Comparison of ENCODE assay signal across 23 cellular contexts in the genomic region with DNA sequence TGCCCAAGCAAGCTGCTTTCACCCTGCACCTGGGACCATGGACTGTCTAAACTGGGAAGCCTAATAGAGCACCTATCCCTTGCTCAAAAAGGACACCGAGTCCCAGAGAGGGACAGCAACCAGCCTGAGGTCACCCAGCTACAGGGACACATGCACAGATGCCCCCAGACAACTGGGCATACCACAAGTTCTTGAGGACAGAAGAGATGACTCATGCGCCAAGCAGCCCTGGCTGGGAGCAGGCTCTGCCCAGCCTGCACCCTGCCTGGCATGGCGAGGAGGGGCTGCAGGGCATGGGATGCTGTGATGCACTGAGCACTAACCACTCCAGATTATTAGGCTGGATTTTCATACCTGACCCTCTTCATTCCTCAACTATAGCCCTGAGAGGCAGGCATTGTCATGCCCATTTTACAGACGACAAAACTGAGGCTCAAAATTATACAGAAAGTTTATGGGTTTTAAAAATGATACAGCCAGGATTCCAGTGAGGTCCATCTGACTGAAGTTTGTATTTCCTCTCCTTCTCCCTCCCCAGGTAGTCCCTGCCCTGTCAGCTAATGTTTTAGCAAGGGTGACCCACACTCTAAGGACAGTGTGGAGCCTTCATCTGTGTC.
A peak's percentile ranks its signal among the peaks of the same experiment; 100 is the strongest.
DNase-seq lines count a peak whose midpoint lies in the region; ATAC-seq and TF ChIP-seq lines count a peak whose summit lies in the region.
"Had no signal": no experiment of that assay in that cellular context is flagged by ENCODE, and none has a peak within 500 bp of the region (broad histone marks: within the 10 kb centered on the region; RNA-seq: fewer than 3 reads in every experiment).

No MANE protein-coding gene starts in this region.

- H3K4me1 ChIP-seq in GM23248 (ENCODE audit: insufficient read depth), result 0 out of 2 replicates have a peak, but pooled peaks cover 7% of the 10 kb centered on the region
- H3K4me1 ChIP-seq in Panc1 (ENCODE audit: control insufficient read depth, insufficient read depth, low read length), result peaks cover 44% of the 10 kb centered on the region
- H3K4me1 ChIP-seq in spleen, result peaks cover 0 to 20% (median 4%) of the 10 kb centered on the region in 6 donors

- no peak for TF ChIP-seq POLR2A in spleen (IDR thresholded peaks at IDR 0.05)

- H3F3A ChIP-seq in GM23248 (ENCODE audit: insufficient read depth), result no peaks in the 10 kb centered on the region

- H3K9me2 ChIP-seq in GM23248 (ENCODE audit: insufficient read depth), result no peaks in the 10 kb centered on the region

- H3K79me2 ChIP-seq in GM23248 (ENCODE audit: insufficient read depth), result no peaks in the 10 kb centered on the region

- no peak overlapping the region for H3K9ac ChIP-seq in GM23248

- H3K27ac ChIP-seq in GM23248 (no peak overlapping the region), Panc1 (ENCODE audit: low read length) (peak overlapping the region; percentile 13; the same call in 1 of the 2 replicates), spleen (no peak overlapping the region)
- H3K27ac ChIP-seq: right lobe of liver, vagina had no signal

- no peak for TF ChIP-seq CTCF in Panc1 (IDR thresholded peaks at IDR 0.05)
- TF ChIP-seq CTCF in kidney epithelial cell (IDR thresholded peaks at IDR 0.05; ENCODE audit: insufficient read depth, low read length, poor library complexity, severe bottlenecking), result no peak
- TF ChIP-seq CTCF in spleen (IDR thresholded peaks at IDR 0.05 in 8 of 11, conservative IDR thresholded peaks at IDR 0.05 in 3 of 11), result no peak

- H2AFZ ChIP-seq in GM23248, result no peak overlapping the region

- H3K27me3 ChIP-seq in GM23248 (replicated peaks; ENCODE audit: insufficient read depth), result no peaks in the 10 kb centered on the region
- H3K27me3 ChIP-seq in Panc1 (ENCODE audit: control insufficient read depth, insufficient read depth, low read length), result no peaks in the 10 kb centered on the region
- no peaks in the 10 kb centered on the region for H3K27me3 ChIP-seq in kidney epithelial cell (ENCODE audit: control insufficient read depth, insufficient read depth, low read length)
- no peaks in the 10 kb centered on the region for H3K27me3 ChIP-seq in spleen (replicated peaks in 1 of 7)
- H3K27me3 ChIP-seq: body of pancreas, right lobe of liver, vagina had no signal

- no peak overlapping the region for H3K4me2 ChIP-seq in GM23248 (ENCODE audit: unreplicated experiment)

- BruUV-seq in Panc1 (replicated peaks; lab: Mats Ljungman, UMichigan), result no TSS peak

- in situ Hi-C loops in GM23248 (cut with MboI), result no loop called here
- in situ Hi-C loops in Panc1 (cut with HindIII; ENCODE audit: low pct_unique_long_range_greater_than_20kb, low sequenced_read_pairs), result no loop called here

- DNase-seq in GM23248 (peak; percentile 34), Panc1 (ENCODE audit: low read depth, low spot score) (no peak), kidney epithelial cell (ENCODE audit: low read depth) (peak; percentile 56), spleen (peak; percentile 23), NOMO-1 treated with DMSO at 0.1 percent for 48 hours (lab: John Stamatoyannopoulos, UW; ENCODE audit: unreplicated experiment) (no peak)
- DNase-seq in stimulated activated CD4-positive, alpha-beta T cell treated with anti-CD3 and anti-CD28 coated beads, Interleukin-1b, Interleukin-23, amount 100 ng/mL, for 48 hours, result no peak
- DNase-seq: activated CD8-positive, alpha-beta T cell treated with anti-CD3 and anti-CD28 coated beads, Interleukin-2, amount 10 ng/mL, durations not matched to agents 7 days and 5 days; activated naive CD8-positive, alpha-beta T cell treated with anti-CD3 and anti-CD28 coated beads for 36 hours; COR-L47; hippocampal formation; left cardiac atrium; mucosa of descending colon; NCI-H187; NCI-H510A treated with DMSO at 0.1 percent for 48 hours; nucleus accumbens; SIG-M5; stimulated activated CD4-positive, alpha-beta T cell treated with anti-CD3 and anti-CD28 coated beads, Interleukin-2, amount 100 ng/mL, for 48 hours; T-helper 17 cell had no signal

- no peaks in the 10 kb centered on the region for H3K9me3 ChIP-seq in GM23248 (ENCODE audit: low read depth)
- H3K9me3 ChIP-seq in Panc1 (ENCODE audit: control insufficient read depth, insufficient read depth, low read depth, low read length), result no peaks in the 10 kb centered on the region
- peaks cover 0 to 6% (median 0%) of the 10 kb centered on the region in 8 donors for H3K9me3 ChIP-seq in spleen
- H3K9me3 ChIP-seq: body of pancreas, mucosa of descending colon, right lobe of liver, vagina had no signal

- CTCF ChIA-PET in Panc1 (lab: Charles Lee), result no interaction called here

- 75 to 81% methylated on average over 4 of the region's 4 CpGs for WGBS in GM23248 (ENCODE audit: low coverage in 1 of 2, low lambda C conversion rate in 2 of 2, missing lambda C conversion rate in 2 of 2), 2 experiments
- WGBS in spleen, 5 donors, result 70 to 91% (median 77%) methylated on average over 4 of the region's 4 CpGs

- peak; percentile 44; the same call in 1 of the 2 replicates for ATAC-seq in Panc1
- no peak for ATAC-seq in HG02623 (IDR thresholded peaks at IDR 0.05; ENCODE audit: unreplicated experiment)
- ATAC-seq: activated CD8-positive, alpha-beta T cell treated with anti-CD3 and anti-CD28 coated beads, Interleukin-2, amount 10 ng/mL, durations not matched to agents 7 days and 5 days; body of pancreas; mucosa of descending colon; T-helper 17 cell had no signal

- H4K20me1 ChIP-seq in GM23248 (ENCODE audit: insufficient read depth), result no peaks in the 10 kb centered on the region

- H3K36me3 ChIP-seq in GM23248 (ENCODE audit: low read depth) (no peaks in the 10 kb centered on the region), Panc1 (ENCODE audit: control insufficient read depth, insufficient read depth, low read length) (no peaks in the 10 kb centered on the region), kidney epithelial cell (ENCODE audit: control insufficient read depth, insufficient read depth, low read length) (no peaks in the 10 kb centered on the region), spleen (no peaks in the 10 kb centered on the region)
- H3K36me3 ChIP-seq: right lobe of liver, vagina had no signal

- H3K4me3 ChIP-seq in GM23248 (no peak overlapping the region), Panc1 (ENCODE audit: low read depth in 2 of 2, low read length in 2 of 2) (no peak overlapping the region), kidney epithelial cell (ENCODE audit: low read depth, low read length) (no peak overlapping the region), spleen (no peak overlapping the region)
- H3K4me3 ChIP-seq: body of pancreas, coronary artery, mucosa of descending colon, right lobe of liver, vagina had no signal

- POLR2A ChIA-PET in Panc1 (lab: Charles Lee), result no interaction called here

- intact Hi-C loops in Panc1 (cut with micrococcal nuclease; ENCODE audit: unreplicated experiment), result loop anchor here (10.0 kb wide), 1 partner anchor 185 kb away; no protein-coding TSS in a partner anchor
- intact Hi-C loops in spleen (cut with DNase I; ENCODE audit: low total_unique reads), result no loop called here

Comparison
In these comparisons a context has a peak if more than half of its experiments do, and no peak if none do; other contexts are left out.
1. DNase-seq: peak in GM23248 (single experiment), kidney epithelial cell (single experiment) and spleen (single experiment); none in Panc1 (single experiment), stimulated activated CD4-positive, alpha-beta T cell treated with anti-CD3 and anti-CD28 coated beads, Interleukin-1b, Interleukin-23, amount 100 ng/mL, for 48 hours (single experiment) and NOMO-1 treated with DMSO at 0.1 percent for 48 hours (single experiment).